In the genomic region with DNA sequence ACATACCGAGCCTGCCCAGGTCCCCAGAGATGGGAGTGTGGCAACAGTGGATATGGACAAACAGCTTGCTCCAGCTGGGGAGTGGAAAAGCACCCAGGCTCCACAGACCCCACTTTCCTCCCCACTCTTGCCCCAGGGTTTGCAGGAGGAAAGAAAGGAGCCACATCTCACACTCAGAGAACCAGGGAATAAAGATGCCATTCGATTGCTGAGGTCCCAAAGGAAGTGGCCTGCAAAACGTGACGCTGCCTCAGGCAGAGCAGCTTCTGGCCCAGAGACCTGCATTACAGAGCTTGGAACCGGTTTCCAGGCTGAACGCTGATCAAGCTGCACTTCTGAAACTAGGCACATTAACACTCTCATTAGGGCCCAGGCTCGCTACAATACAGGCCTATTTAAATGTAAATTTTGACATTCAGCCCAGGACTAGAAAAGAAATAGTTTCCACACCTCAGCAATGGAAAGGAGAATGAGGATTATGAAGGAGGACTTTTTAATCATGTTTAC, we compare ENCODE assay signal across 1 cellular context.
TF ChIP-seq lines count a peak whose summit lies in the region.

No MANE protein-coding gene starts in this region.

TF ChIP-seq in A549, 52 proteins besides CTCF, POLR2A, EP300 and RAD21 (continued from another document):
- TF ChIP-seq HES2 (IDR thresholded peaks at IDR 0.05) (no peak), EHF (CRISPR knock-in tag; IDR thresholded peaks at IDR 0.05) (no peak), PHF8 (IDR thresholded peaks at IDR 0.05; ENCODE audit: borderline replicate concordance, low read depth) (no peak), TP53 (CRISPR knock-in tag; IDR thresholded peaks at IDR 0.05) (no peak), ZNF302 (CRISPR knock-in tag; IDR thresholded peaks at IDR 0.05) (no peak)
